ENCODE assay signal across 19 cellular contexts in the genomic region with DNA sequence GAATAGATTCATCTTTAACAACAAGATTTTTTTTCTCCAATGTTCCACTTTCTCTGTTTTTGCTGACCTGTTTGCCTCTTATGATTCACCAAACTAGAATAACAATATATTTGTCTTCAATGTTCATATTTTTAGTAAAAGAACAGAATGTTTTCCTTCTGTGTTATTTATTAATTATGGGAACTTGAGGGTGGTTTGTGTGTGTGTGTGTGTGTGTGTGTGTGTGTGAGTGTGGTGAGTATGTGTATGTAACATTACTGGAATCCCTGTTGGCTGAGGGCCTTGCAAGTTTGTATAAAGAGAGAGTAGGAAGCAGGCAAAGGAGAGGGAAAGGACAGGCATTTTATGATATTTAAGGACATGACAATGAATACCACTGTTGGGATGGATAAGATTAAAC. TPM values are rescaled to one million over a fixed set of nuclear protein-coding genes. Genes with fewer than 3 reads are reported as not detected.
DNase-seq lines count a peak whose midpoint lies in the region; ATAC-seq, FAIRE-seq and TF ChIP-seq lines count a peak whose summit lies in the region.
"Had no signal": no experiment of that assay in that cellular context is flagged by ENCODE, and none has a peak within 500 bp of the region (broad histone marks: within the 10 kb centered on the region; RNA-seq: fewer than 3 reads in every experiment).

No MANE protein-coding gene starts in this region.

- ATAC-seq in left lung (peak; percentile 43), HG02970 (IDR thresholded peaks at IDR 0.05; ENCODE audit: low FRiP score, unreplicated experiment) (no peak)
- ATAC-seq: activated CD8-positive, alpha-beta T cell treated with anti-CD3 and anti-CD28 coated beads for 36 hours; esophagus mucosa had no signal

- H3K9me3 Mint-ChIP-seq in astrocyte (ENCODE audit: unreplicated experiment) = peaks cover 4% of the 10 kb centered on the region
- H3K9me3 Mint-ChIP-seq: activated CD8-positive, alpha-beta T cell treated with anti-CD3 and anti-CD28 coated beads for 36 hours; stimulated activated naive B cell treated with anti-CD40 and anti-IgM and Interleukin-4, amounts not matched to agents 10 μg/mL and 1 μg/mL and 100 μg/mL, for 72 hours had no signal

- peak; percentile 72 for DNase-seq in astrocyte (ENCODE audit: low read depth)
- peak; percentile 92 for DNase-seq in fibroblast of gingiva (ENCODE audit: low read depth)
- DNase-seq in left lung = no peak
- DNase-seq in tibial artery = peak in 1 of 2 donors; percentile 77
- no peak for DNase-seq in amygdala (lab: John Stamatoyannopoulos, UW)
- no peak for DNase-seq in GM13977 (ENCODE audit: low spot score)
- DNase-seq: activated CD8-positive, alpha-beta T cell treated with anti-CD3 and anti-CD28 coated beads for 36 hours; activated naive CD4-positive, alpha-beta T cell treated with anti-CD3 and anti-CD28 coated beads, Interleukin-2, amount 50 U/mL, for 16 hours; activated T-cell treated with anti-CD3 and anti-CD28 coated beads, Interleukin-2, amount 50 U/mL, for 1 hour; KG1; NCI-H2029 treated with DMSO at 0.1 percent for 48 hours; NCI-H446 treated with DMSO at 0.1 percent for 48 hours; stimulated activated naive B cell treated with anti-CD40 and anti-IgM and Interleukin-4, amounts not matched to agents 10 μg/mL and 1 μg/mL and 100 μg/mL, for 72 hours; trophoblast cell had no signal

- H3K9me3 ChIP-seq in astrocyte (ENCODE audit: insufficient read depth, low read depth, low read length) (no peaks in the 10 kb centered on the region), left lung (peaks cover 0 to 12% of the 10 kb centered on the region in 2 donors), tibial artery (peaks cover 0 to 7% (median 0%) of the 10 kb centered on the region in 3 donors)

- no peak overlapping the region for H3K4me2 ChIP-seq in astrocyte (ENCODE audit: low read length)

- no peak for TF ChIP-seq CTCF in astrocyte (IDR thresholded peaks at IDR 0.05; ENCODE audit: insufficient read depth, low read depth, low read length)
- TF ChIP-seq CTCF in left lung (IDR thresholded peaks at IDR 0.05) = no peak
- no peak for TF ChIP-seq CTCF in tibial artery (IDR thresholded peaks at IDR 0.05)
- no peak for TF ChIP-seq CTCF in GM13977 (IDR thresholded peaks at IDR 0.05; ENCODE audit: extremely low read depth, insufficient read depth, missing control alignments)

- no peaks in the 10 kb centered on the region for H3K27me3 Mint-ChIP-seq in astrocyte (ENCODE audit: low read depth, unreplicated experiment)
- H3K27me3 Mint-ChIP-seq: activated CD8-positive, alpha-beta T cell treated with anti-CD3 and anti-CD28 coated beads for 36 hours; stimulated activated naive B cell treated with anti-CD40 and anti-IgM and Interleukin-4, amounts not matched to agents 10 μg/mL and 1 μg/mL and 100 μg/mL, for 72 hours had no signal

- FAIRE-seq in astrocyte (lab: Jason Lieb, UNC) = peak; percentile 9
- FAIRE-seq: bronchial epithelial cell, RCC 7860 had no signal

- no peak overlapping the region for H3K27ac Mint-ChIP-seq in astrocyte (ENCODE audit: unreplicated experiment)
- H3K27ac Mint-ChIP-seq: activated CD8-positive, alpha-beta T cell treated with anti-CD3 and anti-CD28 coated beads for 36 hours; stimulated activated naive B cell treated with anti-CD40 and anti-IgM and Interleukin-4, amounts not matched to agents 10 μg/mL and 1 μg/mL and 100 μg/mL, for 72 hours; T-helper 2 cell treated with Interferon-gamma antibody and Interleukin-4, amounts not matched to agents 5 μg/mL and 100 μg/mL, for 36 hours had no signal

- intact Hi-C loops in left lung (cut with DNase I) (no loop called here), tibial artery (cut with DNase I; ENCODE audit: low total_unique reads) (no loop called here)

- no peak overlapping the region for H2AFZ ChIP-seq in astrocyte (ENCODE audit: low read depth, low read length)

- H3K4me3 Mint-ChIP-seq in astrocyte (ENCODE audit: unreplicated experiment) = no peak overlapping the region
- H3K4me3 Mint-ChIP-seq: activated CD8-positive, alpha-beta T cell treated with anti-CD3 and anti-CD28 coated beads for 36 hours; stimulated activated naive B cell treated with anti-CD40 and anti-IgM and Interleukin-4, amounts not matched to agents 10 μg/mL and 1 μg/mL and 100 μg/mL, for 72 hours; T-helper 2 cell treated with Interferon-gamma antibody and Interleukin-4, amounts not matched to agents 5 μg/mL and 100 μg/mL, for 36 hours had no signal

- H3K36me3 ChIP-seq in astrocyte (ENCODE audit: insufficient read depth, low read length) (peaks cover 3% of the 10 kb centered on the region), left lung (no peaks in the 10 kb centered on the region), tibial artery (peaks cover 0 to 8% (median 0%) of the 10 kb centered on the region in 3 donors)

- in situ Hi-C loops in GM13977 (cut with MboI; ENCODE audit: low pct_unique_long_range_greater_than_20kb, low sequenced_read_pairs, unreplicated experiment) = loop anchor here (25.0 kb wide), 2 partner anchors 330 to 530 kb away; a partner anchor contains a TSS

- no peak overlapping the region for H3K27ac ChIP-seq in astrocyte (ENCODE audit: low read depth, low read length)
- peak overlapping the region in 1 of 2 donors; percentile 50 for H3K27ac ChIP-seq in left lung
- H3K27ac ChIP-seq in tibial artery = peak overlapping the region; percentile 57 to 59

- H3K4me1 ChIP-seq in astrocyte (ENCODE audit: insufficient read depth, low read length) = no peaks in the 10 kb centered on the region
- H3K4me1 ChIP-seq in left lung = peaks cover 0 to 4% of the 10 kb centered on the region in 2 donors
- peaks cover 0 to 26% (median 13%) of the 10 kb centered on the region in 4 donors for H3K4me1 ChIP-seq in tibial artery

- peaks cover 25% of the 10 kb centered on the region for H3K79me2 ChIP-seq in astrocyte (ENCODE audit: insufficient read depth, low read length)

- H4K20me1 ChIP-seq in astrocyte (ENCODE audit: insufficient read depth, low read length) = no peaks in the 10 kb centered on the region

- H3K4me3 ChIP-seq in astrocyte (ENCODE audit: insufficient read depth, low read depth, low read length) = no peak overlapping the region
- H3K4me3 ChIP-seq in left lung = no peak overlapping the region
- H3K4me3 ChIP-seq in tibial artery = no peak overlapping the region

- peaks cover 5% of the 10 kb centered on the region for H3K36me3 Mint-ChIP-seq in astrocyte (ENCODE audit: low read depth, unreplicated experiment)

- peaks cover 7% of the 10 kb centered on the region for H3K4me1 Mint-ChIP-seq in astrocyte (ENCODE audit: low read depth, unreplicated experiment)

- H3K27me3 ChIP-seq in astrocyte (ENCODE audit: insufficient read depth, low read length) (no peaks in the 10 kb centered on the region), left lung (no peaks in the 10 kb centered on the region), tibial artery (no peaks in the 10 kb centered on the region)

- no peak overlapping the region for H3K9ac ChIP-seq in astrocyte (ENCODE audit: low read length)

RNA-seq across cellular contexts. Expression of a gene that starts 13.8 kb away (rescaled TPM):
- 11.3 and 12.6 TPM in 2 replicates for total RNA-seq in astrocyte
- total RNA-seq in left lung = 10 to 100 TPM; 15.7 to 22.0 TPM

RNA-seq across cellular contexts. Expression of a gene that starts 13.9 kb away (rescaled TPM):
- total RNA-seq in astrocyte (36.4 TPM in 2 replicates), left lung (10 to 100 TPM; 39.0 to 44.3 TPM)

Comparison
In these comparisons a context has a peak if more than half of its experiments do, and no peak if none do; other contexts are left out.
1. DNase-seq: peak in astrocyte (single experiment) and fibroblast of gingiva (single experiment); none in left lung (0 of 2), amygdala (0 of 56) and GM13977 (single experiment).